1 cellular context compared by ENCODE assay signal in genomic region chr3:181756645-181757044, GRCh38.
TF ChIP-seq lines count a peak whose summit lies in the region.

No MANE protein-coding gene starts in this region.

TF ChIP-seq in GM23338, 12 proteins besides CTCF, POLR2A, EP300 and RAD21 (continued from another document):
- peak; percentile 71; the same call in 1 of the 2 replicates for TF ChIP-seq ZNF462 (CRISPR knock-in tag; IDR thresholded peaks at IDR 0.05)
